In the genomic region with DNA sequence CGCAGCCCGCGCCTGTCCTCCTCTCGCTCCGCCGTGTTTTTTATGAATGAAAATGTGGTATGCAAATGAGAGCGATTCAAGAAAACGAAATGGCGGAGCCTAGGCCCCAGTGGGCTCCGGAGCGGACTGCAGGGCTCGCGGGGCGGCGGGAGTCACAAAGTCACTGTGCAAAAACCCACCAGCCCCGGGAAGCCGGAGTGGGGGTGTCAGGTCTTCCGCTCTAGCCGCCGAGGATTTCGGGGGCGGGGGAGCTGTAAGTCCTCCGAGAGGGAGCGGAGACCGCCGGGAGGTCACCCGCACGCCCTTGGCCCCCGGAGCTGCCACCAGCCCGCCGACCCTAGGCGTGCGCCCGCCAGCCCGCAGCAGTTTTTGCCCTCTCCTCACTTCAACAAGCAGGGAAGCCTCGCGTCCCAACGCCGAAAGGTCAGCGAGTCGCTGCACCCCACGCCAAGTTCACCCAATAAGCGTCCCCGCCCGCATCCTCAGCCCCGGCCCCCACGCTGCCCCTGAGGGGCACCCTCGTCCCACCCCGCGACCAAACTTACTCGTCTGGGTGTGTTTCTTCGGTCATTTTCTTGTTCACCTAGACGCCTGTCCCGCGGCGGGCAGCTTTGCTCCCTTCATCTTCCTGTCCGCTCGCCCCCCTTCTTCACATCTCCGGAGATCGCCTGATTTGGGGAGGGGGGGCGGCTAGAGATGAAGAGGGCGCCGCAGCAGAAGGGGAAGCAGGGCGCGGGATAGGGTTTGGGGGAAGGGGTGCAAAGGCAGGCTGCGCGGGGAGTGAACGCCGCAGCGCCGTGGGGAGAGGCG, we compare ENCODE assay signal across 8 cellular contexts. TPM values are rescaled to one million over a fixed set of nuclear protein-coding genes. Genes with fewer than 3 reads are reported as not detected.
DNase-seq lines count a peak whose midpoint lies in the region; ATAC-seq and TF ChIP-seq lines count a peak whose summit lies in the region.

No MANE protein-coding gene starts in this region.

- no peaks in the 10 kb centered on the region for H3K9me3 ChIP-seq in HEK293 (ENCODE audit: control insufficient read depth, insufficient read depth, low read depth, low read length)

- H3K27ac Mint-ChIP-seq in WTC11 (no peak overlapping the region), chondrocyte (ENCODE audit: unreplicated experiment) (peak overlapping the region; percentile 93)

- no peaks in the 10 kb centered on the region for H3K36me3 Mint-ChIP-seq in WTC11
- H3K36me3 Mint-ChIP-seq in chondrocyte (ENCODE audit: low read depth), result peaks cover 2% of the 10 kb centered on the region

- H3K4me1 ChIP-seq in HEK293 (ENCODE audit: control insufficient read depth, insufficient read depth, low read length), result peaks cover 10% of the 10 kb centered on the region

- H3K36me3 ChIP-seq in HEK293 (ENCODE audit: control insufficient read depth in 2 of 2, insufficient read depth in 1 of 2, low read length in 2 of 2), result no peaks in the 10 kb centered on the region

- H3K27me3 Mint-ChIP-seq in WTC11 (ENCODE audit: low read depth) (peaks cover 57% of the 10 kb centered on the region), chondrocyte (ENCODE audit: low read depth) (no peaks in the 10 kb centered on the region)

- DNase-seq in GM12865 (ENCODE audit: low read depth) (peak; percentile 65), MV-4-11 (lab: John Stamatoyannopoulos, UW) (peak; percentile 4), WTC11 (ENCODE audit: low spot score) (peak; percentile 48), chondrocyte (ENCODE audit: low spot score) (peak; percentile 89), left kidney (ENCODE audit: low read depth, low spot score) (peak; percentile 86), amniotic stem cell (lab: John Stamatoyannopoulos, UW) (no peak)
- peak; percentile 11 for DNase-seq in stimulated activated CD4-positive, alpha-beta T cell treated with anti-CD3 and anti-CD28 coated beads, Interleukin-2, amount 100 ng/mL, for 4 hours (ENCODE audit: low read depth)

- H3K4me3 ChIP-seq in GM12865 (ENCODE audit: low read depth, low read length) (peak overlapping the region; percentile 62), HEK293 (ENCODE audit: low read depth, low read length) (peak overlapping the region; percentile 83)

- H3K4me1 Mint-ChIP-seq in WTC11, result peaks cover 28% of the 10 kb centered on the region
- H3K4me1 Mint-ChIP-seq in chondrocyte (ENCODE audit: low read depth), result peaks cover 18% of the 10 kb centered on the region

- TF ChIP-seq CTCF in GM12865 (IDR thresholded peaks at IDR 0.05; ENCODE audit: insufficient read depth, low read depth, low read length, missing control alignments) (no peak), HEK293 (tag by site-specific recombination; IDR thresholded peaks at IDR 0.05) (no peak; the same call in 1 of the 2 replicates), WTC11 (IDR thresholded peaks at IDR 0.05) (no peak), chondrocyte (IDR thresholded peaks at IDR 0.05) (no peak)

- peak overlapping the region; percentile 88 for H3K4me3 Mint-ChIP-seq in WTC11
- H3K4me3 Mint-ChIP-seq in chondrocyte (ENCODE audit: unreplicated experiment), result peak overlapping the region; percentile 91

- 0 out of 2 replicates have a peak, but pooled peaks have one; percentile 0 for ATAC-seq in WTC11

- POLR2A ChIA-PET in HEK293 (lab: Yijun Ruan, JAX) (interaction anchor here (1.2 to 2.6 kb wide), 5 partner anchors 10 to 135 kb away, joined by 3 to 14 read pairs (median 5); no protein-coding TSS in a partner anchor), WTC11 (lab: Charles Lee) (no interaction called here)

- CTCF ChIA-PET in HEK293 (lab: Yijun Ruan, JAX) (no interaction called here), WTC11 (lab: Charles Lee) (interaction anchor here (0.6 to 0.9 kb wide), 2 partner anchors 9 to 38 kb away, joined by 4 read pairs; no protein-coding TSS in a partner anchor)

- H3K9me3 Mint-ChIP-seq in WTC11, result no peaks in the 10 kb centered on the region
- H3K9me3 Mint-ChIP-seq in chondrocyte (ENCODE audit: low read depth), result no peaks in the 10 kb centered on the region

- H3K27ac ChIP-seq in HEK293 (ENCODE audit: extremely low read depth, low read depth, low read length), result peak overlapping the region; percentile 95

TF ChIP-seq in HEK293, 187 proteins besides CTCF, POLR2A, EP300 and RAD21 (continues in another document):
- TF ChIP-seq ZBTB21 (tag by site-specific recombination; IDR thresholded peaks at IDR 0.05), result no peak
- no peak for TF ChIP-seq GLI2 (tag by site-specific recombination; IDR thresholded peaks at IDR 0.05; ENCODE audit: borderline replicate concordance, low read depth)
- TF ChIP-seq ZNF175 (tag by site-specific recombination; IDR thresholded peaks at IDR 0.05), result no peak
- peak; percentile 92 for TF ChIP-seq GLIS2 (tag by site-specific recombination; IDR thresholded peaks at IDR 0.05)
- peak; percentile 62 for TF ChIP-seq ZNF76 (tag by site-specific recombination; IDR thresholded peaks at IDR 0.05; ENCODE audit: borderline replicate concordance, low read depth)
- TF ChIP-seq ZFHX2 (tag by site-specific recombination; conservative IDR thresholded peaks at IDR 0.05), result 0 out of 2 replicates have a peak, but pooled peaks have one; percentile 12
- TF ChIP-seq ZNF335 (tag by site-specific recombination; conservative IDR thresholded peaks at IDR 0.05), result peak; percentile 12
- TF ChIP-seq SP2 (tag by site-specific recombination; IDR thresholded peaks at IDR 0.05), result peak; percentile 5; the same call in 1 of the 2 replicates
- TF ChIP-seq, protein P1, sequence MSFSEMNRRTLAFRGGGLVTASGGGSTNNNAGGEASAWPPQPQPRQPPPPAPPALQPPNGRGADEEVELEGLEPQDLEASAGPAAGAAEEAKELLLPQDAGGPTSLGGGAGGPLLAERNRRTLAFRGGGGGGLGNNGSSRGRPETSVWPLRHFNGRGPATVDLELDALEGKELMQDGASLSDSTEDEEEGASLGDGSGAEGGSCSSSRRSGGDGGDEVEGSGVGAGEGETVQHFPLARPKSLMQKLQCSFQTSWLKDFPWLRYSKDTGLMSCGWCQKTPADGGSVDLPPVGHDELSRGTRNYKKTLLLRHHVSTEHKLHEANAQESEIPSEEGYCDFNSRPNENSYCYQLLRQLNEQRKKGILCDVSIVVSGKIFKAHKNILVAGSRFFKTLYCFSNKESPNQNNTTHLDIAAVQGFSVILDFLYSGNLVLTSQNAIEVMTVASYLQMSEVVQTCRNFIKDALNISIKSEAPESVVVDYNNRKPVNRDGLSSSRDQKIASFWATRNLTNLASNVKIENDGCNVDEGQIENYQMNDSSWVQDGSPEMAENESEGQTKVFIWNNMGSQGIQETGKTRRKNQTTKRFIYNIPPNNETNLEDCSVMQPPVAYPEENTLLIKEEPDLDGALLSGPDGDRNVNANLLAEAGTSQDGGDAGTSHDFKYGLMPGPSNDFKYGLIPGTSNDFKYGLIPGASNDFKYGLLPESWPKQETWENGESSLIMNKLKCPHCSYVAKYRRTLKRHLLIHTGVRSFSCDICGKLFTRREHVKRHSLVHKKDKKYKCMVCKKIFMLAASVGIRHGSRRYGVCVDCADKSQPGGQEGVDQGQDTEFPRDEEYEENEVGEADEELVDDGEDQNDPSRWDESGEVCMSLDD (tag by site-specific recombination; IDR thresholded peaks at IDR 0.05), result 0 out of 2 replicates have a peak, but pooled peaks have one; percentile 9
- peak; percentile 26; the same call in 1 of the 2 replicates for TF ChIP-seq GLIS1 (tag by site-specific recombination; IDR thresholded peaks at IDR 0.05)
- TF ChIP-seq ZBTB8A (tag by site-specific recombination; IDR thresholded peaks at IDR 0.05), result peak; percentile 88

TF ChIP-seq in WTC11, 78 proteins besides CTCF, POLR2A, EP300 and RAD21:
- TF ChIP-seq, protein P2, sequence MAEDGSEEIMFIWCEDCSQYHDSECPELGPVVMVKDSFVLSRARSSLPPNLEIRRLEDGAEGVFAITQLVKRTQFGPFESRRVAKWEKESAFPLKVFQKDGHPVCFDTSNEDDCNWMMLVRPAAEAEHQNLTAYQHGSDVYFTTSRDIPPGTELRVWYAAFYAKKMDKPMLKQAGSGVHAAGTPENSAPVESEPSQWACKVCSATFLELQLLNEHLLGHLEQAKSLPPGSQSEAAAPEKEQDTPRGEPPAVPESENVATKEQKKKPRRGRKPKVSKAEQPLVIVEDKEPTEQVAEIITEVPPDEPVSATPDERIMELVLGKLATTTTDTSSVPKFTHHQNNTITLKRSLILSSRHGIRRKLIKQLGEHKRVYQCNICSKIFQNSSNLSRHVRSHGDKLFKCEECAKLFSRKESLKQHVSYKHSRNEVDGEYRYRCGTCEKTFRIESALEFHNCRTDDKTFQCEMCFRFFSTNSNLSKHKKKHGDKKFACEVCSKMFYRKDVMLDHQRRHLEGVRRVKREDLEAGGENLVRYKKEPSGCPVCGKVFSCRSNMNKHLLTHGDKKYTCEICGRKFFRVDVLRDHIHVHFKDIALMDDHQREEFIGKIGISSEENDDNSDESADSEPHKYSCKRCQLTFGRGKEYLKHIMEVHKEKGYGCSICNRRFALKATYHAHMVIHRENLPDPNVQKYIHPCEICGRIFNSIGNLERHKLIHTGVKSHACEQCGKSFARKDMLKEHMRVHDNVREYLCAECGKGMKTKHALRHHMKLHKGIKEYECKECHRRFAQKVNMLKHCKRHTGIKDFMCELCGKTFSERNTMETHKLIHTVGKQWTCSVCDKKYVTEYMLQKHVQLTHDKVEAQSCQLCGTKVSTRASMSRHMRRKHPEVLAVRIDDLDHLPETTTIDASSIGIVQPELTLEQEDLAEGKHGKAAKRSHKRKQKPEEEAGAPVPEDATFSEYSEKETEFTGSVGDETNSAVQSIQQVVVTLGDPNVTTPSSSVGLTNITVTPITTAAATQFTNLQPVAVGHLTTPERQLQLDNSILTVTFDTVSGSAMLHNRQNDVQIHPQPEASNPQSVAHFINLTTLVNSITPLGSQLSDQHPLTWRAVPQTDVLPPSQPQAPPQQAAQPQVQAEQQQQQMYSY (CRISPR knock-in tag; IDR thresholded peaks at IDR 0.05), result peak; percentile 18; the same call in 1 of the 2 replicates
- TF ChIP-seq RORB (CRISPR knock-in tag; IDR thresholded peaks at IDR 0.05) (no peak), TP53 (CRISPR knock-in tag; IDR thresholded peaks at IDR 0.05) (peak; percentile 56; the same call in 1 of the 2 replicates)
- TF ChIP-seq, protein P3, sequence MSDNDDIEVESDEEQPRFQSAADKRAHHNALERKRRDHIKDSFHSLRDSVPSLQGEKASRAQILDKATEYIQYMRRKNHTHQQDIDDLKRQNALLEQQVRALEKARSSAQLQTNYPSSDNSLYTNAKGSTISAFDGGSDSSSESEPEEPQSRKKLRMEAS (CRISPR knock-in tag; IDR thresholded peaks at IDR 0.05), result peak; percentile 28; the same call in 1 of the 2 replicates
TF ChIP-seq in WTC11: peak in this region for 3.

RNA-seq across cellular contexts. Expression of a gene that starts 0.8 kb away (rescaled TPM):
- total RNA-seq in WTC11 (2021) (26.4 to 34.1 TPM (median 32.7 TPM) in 3 replicates), chondrocyte (21.5 to 26.1 TPM (median 23.1 TPM) in 3 replicates)
